2 cellular contexts compared by ENCODE assay signal in genomic region chr12:62536546-62536945, GRCh38.
TF ChIP-seq lines count a peak whose summit lies in the region.

No MANE protein-coding gene starts in this region.

TF ChIP-seq in liver, 16 proteins besides CTCF, POLR2A, EP300 and RAD21 (continued from another document):
- TF ChIP-seq REST (IDR thresholded peaks at IDR 0.05), result no peak
TF ChIP-seq in liver: peak in this region for 3.

TF ChIP-seq in HepG2, 621 proteins besides CTCF, POLR2A, EP300 and RAD21 (continued from another document):
- TF ChIP-seq SALL2 (CRISPR knock-in tag; IDR thresholded peaks at IDR 0.05), result no peak
- TF ChIP-seq ZNF124 (CRISPR knock-in tag; IDR thresholded peaks at IDR 0.05), result no peak
- TF ChIP-seq TFDP2 (CRISPR knock-in tag; IDR thresholded peaks at IDR 0.05), result no peak
- TF ChIP-seq MXD4 (CRISPR knock-in tag; IDR thresholded peaks at IDR 0.05), result no peak
- TF ChIP-seq TP53 (CRISPR knock-in tag; conservative IDR thresholded peaks at IDR 0.05), result no peak
- TF ChIP-seq ZNF30 (CRISPR knock-in tag; IDR thresholded peaks at IDR 0.05), result no peak
- TF ChIP-seq LCORL (IDR thresholded peaks at IDR 0.05), result no peak
- TF ChIP-seq LCORL (CRISPR knock-in tag; IDR thresholded peaks at IDR 0.05), result no peak
